ENCODE assay signal across 11 cellular contexts in the genomic region with DNA sequence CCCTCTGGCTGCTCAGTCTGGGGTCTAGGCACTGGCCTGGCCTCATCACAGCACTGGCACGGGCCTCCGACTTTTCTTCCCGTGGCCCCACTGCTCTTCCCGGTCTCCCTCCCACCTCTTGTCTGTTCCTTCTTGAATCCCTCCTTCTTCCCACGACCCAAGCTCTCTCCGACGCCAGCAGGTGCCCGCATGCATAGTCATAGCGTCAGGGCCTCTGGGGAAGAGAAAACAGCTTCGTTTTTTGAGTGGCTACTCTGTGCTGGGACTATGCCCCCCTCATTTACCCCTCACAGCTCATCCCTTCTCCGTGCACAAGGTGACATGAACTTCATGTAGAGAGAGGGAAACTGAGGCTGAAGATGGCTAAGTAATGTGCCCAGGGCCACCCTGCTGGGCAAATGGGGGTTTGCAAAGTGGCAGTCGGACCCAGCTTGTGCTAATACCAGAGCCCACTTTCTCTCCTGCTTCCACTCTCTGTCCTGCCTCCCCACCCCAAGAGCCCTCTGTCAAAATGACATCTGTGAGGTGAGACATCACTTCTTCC. TPM values are rescaled to one million over a fixed set of nuclear protein-coding genes. Genes with fewer than 3 reads are reported as not detected.
DNase-seq lines count a peak whose midpoint lies in the region; ATAC-seq and TF ChIP-seq lines count a peak whose summit lies in the region.
"Had no signal": no experiment of that assay in that cellular context is flagged by ENCODE, and none has a peak within 500 bp of the region (broad histone marks: within the 10 kb centered on the region; RNA-seq: fewer than 3 reads in every experiment).

No MANE protein-coding gene starts in this region.

- ATAC-seq in PC-3: peak; percentile 1; the same call in 1 of the 2 replicates

- H3F3A ChIP-seq in PC-3 (ENCODE audit: low read length, unreplicated experiment) (no peaks in the 10 kb centered on the region), neural progenitor cell (ENCODE audit: low read depth) (no peaks in the 10 kb centered on the region)

- H3K9ac ChIP-seq in PC-3 (ENCODE audit: low read length) (peak overlapping the region; percentile 80), duodenal mucosa (ENCODE audit: low read depth in 1 of 2, low read length in 2 of 2) (no peak overlapping the region), neural progenitor cell (no peak overlapping the region)

- H3K27ac ChIP-seq in PC-3 (ENCODE audit: low read length) (peak overlapping the region; percentile 96), duodenal mucosa (ENCODE audit: low read depth, low read length) (peak overlapping the region; percentile 51), neural progenitor cell (no peak overlapping the region)

- H3K27me3 Mint-ChIP-seq in nephron progenitor cell (ENCODE audit: low read depth, poor library complexity) (peaks cover 7% of the 10 kb centered on the region), neural progenitor cell (ENCODE audit: insufficient read depth, low read depth) (peaks cover 15% of the 10 kb centered on the region)
- H3K27me3 Mint-ChIP-seq: naive thymus-derived CD4-positive, alpha-beta T cell had no signal

- H2AFZ ChIP-seq in PC-3 (ENCODE audit: low read length): no peak overlapping the region
- no peak overlapping the region for H2AFZ ChIP-seq in neural progenitor cell (replicated peaks)

- H3K36me3 Mint-ChIP-seq in nephron progenitor cell (ENCODE audit: low read depth) (peaks cover 6% of the 10 kb centered on the region), neural progenitor cell (peaks cover 4% of the 10 kb centered on the region)

- TF ChIP-seq CTCF in AG04449 (IDR thresholded peaks at IDR 0.05; ENCODE audit: insufficient read depth, low read length, missing control alignments) (no peak), PC-3 (conservative IDR thresholded peaks at IDR 0.05; ENCODE audit: low read depth, low read length) (no peak), nephron progenitor cell (IDR thresholded peaks at IDR 0.05) (no peak), neural progenitor cell (IDR thresholded peaks at IDR 0.05) (no peak)

- CTCF ChIA-PET in AG04449 (lab: Yijun Ruan, JAX): interaction anchor here (0.7 to 1.8 kb wide), 6 partner anchors 8 to 285 kb away, joined by 3 to 10 read pairs (median 4); no protein-coding TSS in a partner anchor
- CTCF ChIA-PET in PC-3 (lab: Charles Lee): no interaction called here

- peaks cover 69% of the 10 kb centered on the region for H3K4me1 Mint-ChIP-seq in nephron progenitor cell
- H3K4me1 Mint-ChIP-seq in neural progenitor cell: peaks cover 37% of the 10 kb centered on the region

- DNase-seq in AG04449 (ENCODE audit: low read depth, low spot score) (no peak), PC-3 (no peak), nephron progenitor cell (no peak), NCI-H2196 (lab: John Stamatoyannopoulos, UW; ENCODE audit: unreplicated experiment) (no peak), neural progenitor cell (ENCODE audit: low spot score) (no peak), NCI-H128 (lab: John Stamatoyannopoulos, UW; ENCODE audit: unreplicated experiment) (no peak), globus pallidus (ENCODE audit: low spot score) (no peak)
- DNase-seq: activated CD4-positive, CD25-positive, alpha-beta regulatory T cell treated with anti-CD3 and anti-CD28 coated beads, Interleukin-2, amount 50 U/mL, for 72 hours; naive thymus-derived CD4-positive, alpha-beta T cell; NCI-H524 had no signal

- no peak overlapping the region for H3K4me3 Mint-ChIP-seq in nephron progenitor cell
- no peak overlapping the region for H3K4me3 Mint-ChIP-seq in neural progenitor cell

- H3K4me3 ChIP-seq in AG04449 (ENCODE audit: low read depth, low read length) (peak overlapping the region; percentile 23; the same call in 1 of the 2 replicates), PC-3 (ENCODE audit: low read length) (peak overlapping the region; percentile 31; the same call in 1 of the 2 replicates), duodenal mucosa (ENCODE audit: low read depth in 1 of 2, low read length in 2 of 2) (no peak overlapping the region), neural progenitor cell (no peak overlapping the region)

- H3K4me2 ChIP-seq in PC-3 (ENCODE audit: low read length): peak overlapping the region; percentile 67
- H3K4me2 ChIP-seq in neural progenitor cell: no peak overlapping the region

- H4K20me1 ChIP-seq in PC-3 (ENCODE audit: low read length): no peaks in the 10 kb centered on the region
- H4K20me1 ChIP-seq in neural progenitor cell (ENCODE audit: low read depth): no peaks in the 10 kb centered on the region

- no peaks in the 10 kb centered on the region for H3K9me2 ChIP-seq in PC-3 (replicated peaks; ENCODE audit: low read length)

- TSS peak; percentile 64 for BruUV-seq in PC-3 (replicated peaks; lab: Mats Ljungman, UMichigan)

- H3K79me2 ChIP-seq in PC-3 (ENCODE audit: low read length) (peaks cover 11% of the 10 kb centered on the region), neural progenitor cell (ENCODE audit: low read depth) (no peaks in the 10 kb centered on the region)

- H3K9me3 ChIP-seq in PC-3 (ENCODE audit: low read length) (no peaks in the 10 kb centered on the region), duodenal mucosa (ENCODE audit: control insufficient read depth in 1 of 2, low read length in 2 of 2) (no peaks in the 10 kb centered on the region), neural progenitor cell (ENCODE audit: low read depth) (no peaks in the 10 kb centered on the region)

- no peaks in the 10 kb centered on the region for H3K27me3 ChIP-seq in PC-3 (ENCODE audit: low read length)
- no peaks in the 10 kb centered on the region for H3K27me3 ChIP-seq in duodenal mucosa (ENCODE audit: control insufficient read depth in 1 of 2, insufficient read depth in 2 of 2, low read length in 2 of 2)
- no peaks in the 10 kb centered on the region for H3K27me3 ChIP-seq in neural progenitor cell

- H3K36me3 ChIP-seq in PC-3 (ENCODE audit: low read depth, low read length): peaks cover 4% of the 10 kb centered on the region; the same call in 1 of the 2 replicates
- H3K36me3 ChIP-seq in duodenal mucosa (ENCODE audit: control insufficient read depth in 1 of 2, insufficient read depth in 2 of 2, low read length in 2 of 2): peaks cover 0 to 19% of the 10 kb centered on the region in 2 donors
- no peaks in the 10 kb centered on the region for H3K36me3 ChIP-seq in neural progenitor cell

- intact Hi-C loops in PC-3 (cut with micrococcal nuclease): loop anchor here (1.0 to 5.0 kb wide), 3 partner anchors 28 to 59 kb away; partner anchors contain the start of gene SYNJ2

- H3K9me3 Mint-ChIP-seq in nephron progenitor cell: peaks cover 4% of the 10 kb centered on the region
- no peaks in the 10 kb centered on the region for H3K9me3 Mint-ChIP-seq in neural progenitor cell

- POLR2A ChIA-PET in AG04449 (lab: Yijun Ruan, JAX): interaction anchor here (0.6 to 2.8 kb wide), 3 partner anchors 10 to 18 kb away, joined by 3 to 19 read pairs (median 3); no protein-coding TSS in a partner anchor
- POLR2A ChIA-PET in PC-3 (lab: Charles Lee; ENCODE audit: unreplicated experiment): interaction anchor here (0.5 to 0.6 kb wide), 3 partner anchors 9 to 55 kb away, joined by 3 to 4 read pairs (median 4); no protein-coding TSS in a partner anchor

- peaks cover 52% of the 10 kb centered on the region for H3K4me1 ChIP-seq in PC-3 (ENCODE audit: insufficient read depth, low read length)
- H3K4me1 ChIP-seq in duodenal mucosa (ENCODE audit: control insufficient read depth in 1 of 2, insufficient read depth in 2 of 2, low read length in 2 of 2): peaks cover 16 to 23% of the 10 kb centered on the region in 2 donors
- H3K4me1 ChIP-seq in neural progenitor cell: peaks cover 6% of the 10 kb centered on the region

- H3K27ac Mint-ChIP-seq in nephron progenitor cell: peak overlapping the region; percentile 26
- H3K27ac Mint-ChIP-seq in neural progenitor cell: no peak overlapping the region

RNA-seq across cellular contexts. Expression of gene SYNJ2, which starts 59.2 kb away (rescaled TPM):
- 21.5 and 24.9 TPM in 2 replicates for total RNA-seq in PC-3 (2014; rRNA removed)
- 2.5 and 4.8 TPM in 2 replicates for total RNA-seq in neural progenitor cell (ENCODE audit: low replicate concordance)

Comparison
In these comparisons a context has a peak if more than half of its experiments do, and no peak if none do; other contexts are left out.
1. H3K4me3 ChIP-seq: peak in AG04449 (single experiment) and PC-3 (single experiment); none in duodenal mucosa (0 of 2) and neural progenitor cell (single experiment).